8 cellular contexts compared by ENCODE assay signal in genomic region chr15:51622269-51623180, GRCh38. TPM values are rescaled to one million over a fixed set of nuclear protein-coding genes. Genes with fewer than 3 reads are reported as not detected.
DNase-seq lines count a peak whose midpoint lies in the region; ATAC-seq and TF ChIP-seq lines count a peak whose summit lies in the region.

A gene with protein sequence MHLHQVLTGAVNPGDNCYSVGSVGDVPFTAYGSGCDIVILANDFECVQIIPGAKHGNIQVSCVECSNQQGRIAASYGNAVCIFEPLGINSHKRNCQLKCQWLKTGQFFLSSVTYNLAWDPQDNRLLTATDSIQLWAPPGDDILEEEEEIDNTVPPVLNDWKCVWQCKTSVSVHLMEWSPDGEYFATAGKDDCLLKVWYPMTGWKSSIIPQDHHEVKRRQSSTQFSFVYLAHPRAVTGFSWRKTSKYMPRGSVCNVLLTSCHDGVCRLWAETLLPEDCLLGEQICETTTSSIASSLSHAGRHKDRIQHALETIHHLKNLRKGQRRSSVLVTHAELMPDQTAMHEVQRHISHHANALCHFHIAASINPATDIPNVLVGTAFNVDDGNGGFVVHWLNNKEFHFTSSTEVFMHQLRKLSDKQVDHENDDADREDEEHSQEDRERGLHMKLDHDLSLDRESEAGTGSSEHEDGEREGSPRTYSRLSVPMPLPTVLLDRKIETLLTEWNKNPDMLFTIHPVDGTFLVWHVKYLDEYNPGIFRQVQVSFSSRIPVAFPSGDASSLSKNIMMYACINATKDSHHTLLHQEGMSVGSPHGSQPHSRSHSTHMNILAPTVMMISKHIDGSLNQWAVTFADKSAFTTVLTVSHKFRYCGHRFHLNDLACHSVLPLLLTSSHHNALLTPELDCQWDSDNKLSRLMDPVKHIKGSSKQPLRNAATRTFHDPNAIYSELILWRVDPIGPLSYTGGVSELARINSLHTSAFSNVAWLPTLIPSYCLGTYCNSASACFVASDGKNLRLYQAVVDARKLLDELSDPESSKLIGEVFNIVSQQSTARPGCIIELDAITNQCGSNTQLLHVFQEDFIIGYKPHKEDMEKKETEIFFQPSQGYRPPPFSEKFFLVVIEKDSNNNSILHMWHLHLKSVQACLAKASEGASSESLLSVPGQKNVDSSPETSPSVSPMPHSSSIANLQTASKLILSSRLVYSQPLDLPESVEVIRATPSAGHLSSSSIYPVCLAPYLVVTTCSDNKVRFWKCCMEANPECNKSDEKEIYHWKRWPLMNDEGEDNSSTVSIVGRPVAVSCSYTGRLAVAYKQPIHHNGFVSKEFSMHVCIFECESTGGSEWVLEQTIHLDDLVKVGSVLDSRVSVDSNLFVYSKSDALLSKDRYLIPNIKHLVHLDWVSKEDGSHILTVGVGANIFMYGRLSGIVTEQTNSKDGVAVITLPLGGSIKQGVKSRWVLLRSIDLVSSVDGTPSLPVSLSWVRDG (N-terminal part only) (minus strand): TSS chr15:51622771. CDS start chr15:51622545, 226 bp downstream.

- no peaks in the 10 kb centered on the region for H3K27me3 ChIP-seq in effector memory CD4-positive, alpha-beta T cell (replicated peaks; ENCODE audit: control insufficient read depth, insufficient read depth, low read length, poor library complexity, severe bottlenecking)

- H3K27ac ChIP-seq in effector memory CD4-positive, alpha-beta T cell (ENCODE audit: insufficient read depth, low read length, poor library complexity, severe bottlenecking) = peak within 1 kb of the TSS; percentile 33

- H3K9me3 ChIP-seq in effector memory CD4-positive, alpha-beta T cell (ENCODE audit: control insufficient read depth, low read length) = no peaks in the 10 kb centered on the region

- DNase-seq in AG10803 (ENCODE audit: low read depth) (peak; percentile 82), NCI-H748 (lab: John Stamatoyannopoulos, UW; ENCODE audit: unreplicated experiment) (peak; percentile 93), lung microvascular endothelial cell (ENCODE audit: low read depth in 2 of 2) (peak; percentile 84)
- peak; percentile 47 to 71 (median 56) for DNase-seq in activated CD8-positive, alpha-beta memory T cell treated with anti-CD3 and anti-CD28 coated beads for 48 hours (ENCODE audit: low read depth in 2 of 3, low spot score in 2 of 3)
- DNase-seq in effector memory CD4-positive, alpha-beta T cell = peak; percentile 34 to 43 (median 41)
- peak; percentile 55 to 67 (median 60) for DNase-seq in stimulated activated CD4-positive, alpha-beta T cell treated with anti-CD3 and anti-CD28 coated beads, TNF-alpha, amount 100 ng/mL, for 48 hours (ENCODE audit: low read depth in 3 of 3)

- H3K4me3 ChIP-seq in AG10803 (ENCODE audit: low read length) = peak within 1 kb of the TSS; percentile 84
- peak within 1 kb of the TSS; percentile 79 for H3K4me3 ChIP-seq in effector memory CD4-positive, alpha-beta T cell (ENCODE audit: insufficient read depth, low read depth, low read length, poor library complexity, severe bottlenecking)

- TF ChIP-seq CTCF in AG10803 (conservative IDR thresholded peaks at IDR 0.05; ENCODE audit: low read length) = no peak

- ATAC-seq in GM19043 (IDR thresholded peaks at IDR 0.05; ENCODE audit: low read depth, unreplicated experiment) (peak; percentile 29), HG03439 (IDR thresholded peaks at IDR 0.05; ENCODE audit: unreplicated experiment) (peak; percentile 60)

- H3K36me3 ChIP-seq in effector memory CD4-positive, alpha-beta T cell (ENCODE audit: control insufficient read depth, insufficient read depth, low read length) = no peaks in the 10 kb centered on the region

- H3K4me1 ChIP-seq in effector memory CD4-positive, alpha-beta T cell (ENCODE audit: control insufficient read depth, insufficient read depth, low read length, poor library complexity, severe bottlenecking) = no peaks in the 10 kb centered on the region

RNA-seq across cellular contexts. Expression of the gene that starts here (rescaled TPM):
- 4.6 and 6.5 TPM in 2 replicates for total RNA-seq in lung microvascular endothelial cell

Comparison
In these comparisons a context has a peak if more than half of its experiments do, and no peak if none do; other contexts are left out.
1. Peak in every context shown above with its lines: DNase-seq, ATAC-seq, H3K4me3 ChIP-seq and H3K27ac ChIP-seq.
2. DNase-seq: peak in every context shown above with its lines; median percentile 93 in NCI-H748; 84 in lung microvascular endothelial cell; 82 in AG10803; 60 in stimulated activated CD4-positive, alpha-beta T cell treated with anti-CD3 and anti-CD28 coated beads, TNF-alpha, amount 100 ng/mL, for 48 hours; 56 in activated CD8-positive, alpha-beta memory T cell treated with anti-CD3 and anti-CD28 coated beads for 48 hours; 41 in effector memory CD4-positive, alpha-beta T cell.